Comparison of ENCODE assay signal across 13 cellular contexts in the genomic region with DNA sequence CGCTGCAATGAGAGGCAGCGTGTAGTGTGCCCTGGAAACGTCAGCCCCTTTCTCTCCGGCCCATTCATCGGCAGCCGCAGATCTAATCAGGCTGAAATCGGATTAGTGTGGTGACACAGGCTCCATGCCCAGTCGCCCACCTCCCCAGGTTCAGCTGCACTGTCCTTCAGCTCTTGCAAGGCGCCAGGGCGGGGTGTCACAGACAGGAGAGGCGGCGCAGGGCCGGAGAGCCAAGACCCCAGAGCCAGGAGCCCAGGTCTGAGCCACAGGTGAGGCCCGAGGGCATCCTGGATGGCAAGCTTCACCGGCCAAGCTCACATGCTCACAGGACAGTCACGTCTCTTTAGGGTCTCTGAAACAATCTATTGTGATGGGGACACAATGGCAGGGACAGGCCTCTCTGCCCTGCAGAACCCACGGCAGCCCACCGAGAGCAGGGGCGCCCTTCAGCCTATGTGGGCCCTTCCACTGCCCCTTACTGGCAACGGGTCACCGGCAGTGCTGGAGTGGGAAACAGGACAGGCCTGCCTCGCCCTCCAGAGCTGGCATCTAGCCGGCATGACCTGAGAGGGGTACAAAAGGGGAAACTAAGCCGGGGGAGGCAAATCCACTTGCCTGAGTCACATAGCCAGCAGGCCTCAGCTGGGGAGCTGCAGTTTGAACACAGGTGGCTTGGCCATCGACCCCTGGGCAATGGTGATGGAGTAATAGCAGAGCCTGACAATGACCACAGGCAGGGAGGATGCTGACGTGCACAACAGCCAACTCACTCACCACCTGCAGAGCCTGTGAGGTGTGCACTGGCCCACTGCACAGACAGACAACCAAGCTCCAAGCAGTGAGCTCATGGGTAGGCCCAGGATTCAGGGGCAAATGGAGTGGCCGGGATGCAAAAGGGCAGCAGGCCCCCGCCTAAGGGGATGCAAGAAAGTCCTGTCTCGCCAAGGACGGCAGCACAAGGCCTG. TPM values are rescaled to one million over a fixed set of nuclear protein-coding genes. Genes with fewer than 3 reads are reported as not detected.
DNase-seq lines count a peak whose midpoint lies in the region; ATAC-seq and TF ChIP-seq lines count a peak whose summit lies in the region.
"Had no signal": no experiment of that assay in that cellular context is flagged by ENCODE, and none has a peak within 500 bp of the region (broad histone marks: within the 10 kb centered on the region; RNA-seq: fewer than 3 reads in every experiment).

No MANE protein-coding gene starts in this region.

- intact Hi-C loops in left ventricle myocardium inferior (cut with micrococcal nuclease), result no loop called here
- intact Hi-C loops in Calu3 (cut with micrococcal nuclease; ENCODE audit: unreplicated experiment), result no loop called here

- DNase-seq in HPDE6-E6E7 (ENCODE audit: extremely low spot score) (peak; percentile 37), left ventricle myocardium inferior (peak; percentile 13), retina (peak; percentile 78), Calu3 (no peak), hepatocyte (ENCODE audit: low spot score) (no peak)
- DNase-seq: activated naive CD8-positive, alpha-beta T cell treated with anti-CD3 and anti-CD28 coated beads, Interleukin-2, amount 10 ng/mL, durations not matched to agents 7 days and 5 days; effector CD4-positive, alpha-beta T cell; mesendoderm; NK-92 treated with Interleukin-12 subunit alpha and Interleukin-12 subunit beta, amount 100 ng/mL, for 24 hours had no signal

- H3K79me2 ChIP-seq in hepatocyte, result peaks cover 93% of the 10 kb centered on the region

- H3K9me2 ChIP-seq in hepatocyte (replicated peaks; ENCODE audit: insufficient read depth), result no peaks in the 10 kb centered on the region

- no peak overlapping the region for H3K27ac Mint-ChIP-seq in Calu3 (ENCODE audit: unreplicated experiment)
- H3K27ac Mint-ChIP-seq: activated naive CD8-positive, alpha-beta T cell treated with anti-CD3 and anti-CD28 coated beads, Interleukin-2, amount 10 ng/mL, durations not matched to agents 7 days and 5 days; CD8-positive, alpha-beta T cell had no signal

- no peak overlapping the region for H3K4me3 ChIP-seq in left ventricle myocardium inferior
- H3K4me3 ChIP-seq in hepatocyte, result no peak overlapping the region

- CTCF ChIA-PET in Calu3 (lab: Charles Lee), result interaction anchor here (0.9 kb wide), 1 partner anchor 8 kb away, joined by 3 read pairs; no protein-coding TSS in a partner anchor

- H4K20me1 ChIP-seq in hepatocyte (ENCODE audit: insufficient read depth, poor library complexity, severe bottlenecking), result peaks cover 42% of the 10 kb centered on the region

- peak overlapping the region; percentile 72; the same call in 1 of the 2 replicates for H3K27ac ChIP-seq in VCaP
- H3K27ac ChIP-seq in left ventricle myocardium inferior (replicated peaks), result no peak overlapping the region
- H3K27ac ChIP-seq in hepatocyte, result no peak overlapping the region

- no peaks in the 10 kb centered on the region for H3K36me3 ChIP-seq in left ventricle myocardium inferior
- H3K36me3 ChIP-seq in hepatocyte (replicated peaks; ENCODE audit: insufficient read depth, low read depth), result no peaks in the 10 kb centered on the region

- H3K9me3 Mint-ChIP-seq in Calu3 (ENCODE audit: low read depth, unreplicated experiment), result no peaks in the 10 kb centered on the region
- H3K9me3 Mint-ChIP-seq: activated naive CD8-positive, alpha-beta T cell treated with anti-CD3 and anti-CD28 coated beads, Interleukin-2, amount 10 ng/mL, durations not matched to agents 7 days and 5 days; CD8-positive, alpha-beta T cell had no signal

- ATAC-seq in HG02571 (IDR thresholded peaks at IDR 0.05; ENCODE audit: unreplicated experiment) (no peak), GM21515 (IDR thresholded peaks at IDR 0.05; ENCODE audit: unreplicated experiment) (no peak)
- ATAC-seq: CD8-positive, alpha-beta T cell had no signal

- no peak overlapping the region for H2AFZ ChIP-seq in hepatocyte

- BruUV-seq in Calu3 (replicated peaks; lab: Mats Ljungman, UMichigan), result no TSS peak

- H3K4me3 Mint-ChIP-seq in Calu3 (ENCODE audit: low read depth, unreplicated experiment), result no peak overlapping the region
- H3K4me3 Mint-ChIP-seq: activated naive CD8-positive, alpha-beta T cell treated with anti-CD3 and anti-CD28 coated beads, Interleukin-2, amount 10 ng/mL, durations not matched to agents 7 days and 5 days; CD8-positive, alpha-beta T cell had no signal

- TF ChIP-seq CTCF in VCaP (conservative IDR thresholded peaks at IDR 0.05) (no peak), left ventricle myocardium inferior (IDR thresholded peaks at IDR 0.05; ENCODE audit: borderline replicate concordance) (no peak), Calu3 (IDR thresholded peaks at IDR 0.05; ENCODE audit: unreplicated experiment) (no peak), hepatocyte (IDR thresholded peaks at IDR 0.05; ENCODE audit: poor library complexity) (no peak)

- no peaks in the 10 kb centered on the region for H3K9me3 ChIP-seq in left ventricle myocardium inferior (replicated peaks)
- H3K9me3 ChIP-seq in hepatocyte (ENCODE audit: low read depth), result no peaks in the 10 kb centered on the region

- H3K4me2 ChIP-seq in hepatocyte, result no peak overlapping the region

- no peaks in the 10 kb centered on the region for H3K27me3 Mint-ChIP-seq in Calu3 (ENCODE audit: unreplicated experiment)
- H3K27me3 Mint-ChIP-seq: activated naive CD8-positive, alpha-beta T cell treated with anti-CD3 and anti-CD28 coated beads, Interleukin-2, amount 10 ng/mL, durations not matched to agents 7 days and 5 days had no signal

- H3K4me1 ChIP-seq in left ventricle myocardium inferior (peaks cover 8% of the 10 kb centered on the region), hepatocyte (ENCODE audit: insufficient read depth) (no peaks in the 10 kb centered on the region)

- H3K27me3 ChIP-seq in left ventricle myocardium inferior (ENCODE audit: low read depth) (no peaks in the 10 kb centered on the region), hepatocyte (no peaks in the 10 kb centered on the region)

- WGBS in hepatocyte (ENCODE audit: low lambda C conversion rate, missing lambda C conversion rate), result 86% methylated on average over 29 of the region's 30 CpGs

- peaks cover 6% of the 10 kb centered on the region for H3K36me3 Mint-ChIP-seq in Calu3 (ENCODE audit: insufficient read depth, unreplicated experiment)
- H3K36me3 Mint-ChIP-seq: activated naive CD8-positive, alpha-beta T cell treated with anti-CD3 and anti-CD28 coated beads, Interleukin-2, amount 10 ng/mL, durations not matched to agents 7 days and 5 days; CD8-positive, alpha-beta T cell had no signal

- peaks cover 7% of the 10 kb centered on the region for H3K4me1 Mint-ChIP-seq in Calu3 (ENCODE audit: low read depth, unreplicated experiment)
- H3K4me1 Mint-ChIP-seq: activated naive CD8-positive, alpha-beta T cell treated with anti-CD3 and anti-CD28 coated beads, Interleukin-2, amount 10 ng/mL, durations not matched to agents 7 days and 5 days had no signal

RNA-seq across cellular contexts. Expression of a gene that starts 48.1 kb away (rescaled TPM):
- total RNA-seq in left ventricle myocardium inferior (4.1 TPM), Calu3 (2022) (29.4 and 30.7 TPM in 2 replicates), hepatocyte (22.2 and 24.9 TPM in 2 replicates)
- 27.5 and 27.7 TPM in 2 replicates for polyA plus RNA-seq in hepatocyte

Comparison
In these comparisons a context has a peak if more than half of its experiments do, and no peak if none do; other contexts are left out.
1. DNase-seq: peak in HPDE6-E6E7 (single experiment), left ventricle myocardium inferior (single experiment) and retina (single experiment); none in Calu3 (single experiment) and hepatocyte (single experiment).